16 cellular contexts compared by ENCODE assay signal in the genomic region with DNA sequence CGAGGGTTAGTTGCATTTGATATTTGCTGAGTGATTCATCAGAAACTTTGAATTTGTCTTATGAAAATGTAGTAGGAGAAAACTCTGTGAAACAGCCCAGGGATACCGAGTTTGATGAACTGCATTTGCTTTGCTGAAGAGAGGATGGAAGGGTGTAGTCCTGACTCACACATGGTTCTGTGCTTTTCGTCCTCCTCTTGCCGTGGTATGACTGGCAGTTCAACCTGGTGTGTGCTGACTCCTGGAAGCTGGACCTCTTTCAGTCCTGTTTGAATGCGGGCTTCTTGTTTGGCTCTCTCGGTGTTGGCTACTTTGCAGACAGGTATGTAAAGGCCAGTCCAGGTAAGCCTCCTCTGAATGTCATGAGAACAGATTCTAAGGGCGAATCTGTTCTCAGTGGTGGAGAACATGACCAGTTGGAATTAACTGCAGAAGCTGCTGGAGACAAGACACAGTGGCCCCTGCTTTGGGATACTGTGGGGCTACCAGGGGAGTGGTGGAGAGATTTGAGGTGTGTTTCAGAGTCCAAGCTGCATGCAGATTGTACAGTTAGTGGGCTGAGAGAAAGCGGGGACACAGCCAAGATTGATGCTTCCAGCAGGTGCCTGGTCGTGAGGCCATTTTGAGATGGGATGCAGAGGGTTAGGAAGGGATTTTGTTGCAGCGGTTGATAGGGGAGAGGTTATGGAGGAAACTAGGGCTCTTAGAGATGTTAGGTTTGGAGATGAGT. TPM values are rescaled to one million over a fixed set of nuclear protein-coding genes. Genes with fewer than 3 reads are reported as not detected.
"Had no signal": no experiment of that assay in that cellular context is flagged by ENCODE, and none has a peak within 500 bp of the region (broad histone marks: within the 10 kb centered on the region; RNA-seq: fewer than 3 reads in every experiment).

No MANE protein-coding gene starts in this region.

- H3K4me3 Mint-ChIP-seq: activated CD8-positive, alpha-beta memory T cell treated with anti-CD3 and anti-CD28 coated beads, Interleukin-2, amount 10 ng/mL, durations not matched to agents 7 days and 5 days; activated naive CD8-positive, alpha-beta T cell; dendritic cell treated with granulocyte-macrophage colony-stimulating factor and Interleukin-4, amounts not matched to agents 40 ng/mL and 50 ng/mL, for 4 days; naive thymus-derived CD4-positive, alpha-beta T cell; type B pancreatic cell had no signal

- H3K4me1 Mint-ChIP-seq: activated CD8-positive, alpha-beta memory T cell treated with anti-CD3 and anti-CD28 coated beads, Interleukin-2, amount 10 ng/mL, durations not matched to agents 7 days and 5 days; naive thymus-derived CD4-positive, alpha-beta T cell had no signal

- H3K9me3 Mint-ChIP-seq: dendritic cell treated with granulocyte-macrophage colony-stimulating factor and Interleukin-4, amounts not matched to agents 40 ng/mL and 50 ng/mL, for 4 days; naive thymus-derived CD4-positive, alpha-beta T cell; type B pancreatic cell had no signal

- FAIRE-seq: bronchial epithelial cell had no signal

- H3K27ac Mint-ChIP-seq: activated CD8-positive, alpha-beta memory T cell treated with anti-CD3 and anti-CD28 coated beads, Interleukin-2, amount 10 ng/mL, durations not matched to agents 7 days and 5 days; activated naive CD8-positive, alpha-beta T cell; dendritic cell treated with granulocyte-macrophage colony-stimulating factor and Interleukin-4, amounts not matched to agents 40 ng/mL and 50 ng/mL, for 4 days; type B pancreatic cell had no signal

- H3K27ac ChIP-seq: neutrophil, testis had no signal

- ATAC-seq: activated CD8-positive, alpha-beta memory T cell treated with anti-CD3 and anti-CD28 coated beads, Interleukin-2, amount 10 ng/mL, durations not matched to agents 7 days and 5 days; left ventricle myocardium superior; naive thymus-derived CD4-positive, alpha-beta T cell had no signal

- H3K36me3 ChIP-seq: neutrophil had no signal

- DNase-seq: activated CD8-positive, alpha-beta memory T cell treated with anti-CD3 and anti-CD28 coated beads, Interleukin-2, amount 10 ng/mL, durations not matched to agents 7 days and 5 days; activated gamma-delta T cell; activated T-cell treated with anti-CD3 and anti-CD28 coated beads, Interleukin-2, amount 50 U/mL, for 1 hour; effector memory CD4-positive, alpha-beta T cell; left ventricle myocardium superior; mesenchymal stem cell; naive thymus-derived CD4-positive, alpha-beta T cell; SHP77 treated with DMSO at 0.1 percent for 48 hours; T1000; testis had no signal

- H3K36me3 Mint-ChIP-seq: activated CD8-positive, alpha-beta memory T cell treated with anti-CD3 and anti-CD28 coated beads, Interleukin-2, amount 10 ng/mL, durations not matched to agents 7 days and 5 days; activated naive CD8-positive, alpha-beta T cell had no signal

- H3K4me3 ChIP-seq: testis had no signal

- H3K4me1 ChIP-seq: testis had no signal

- H3K9me3 ChIP-seq: neutrophil, testis had no signal

- H3K27me3 ChIP-seq: testis had no signal

- H3K27me3 Mint-ChIP-seq: activated CD8-positive, alpha-beta memory T cell treated with anti-CD3 and anti-CD28 coated beads, Interleukin-2, amount 10 ng/mL, durations not matched to agents 7 days and 5 days; activated naive CD8-positive, alpha-beta T cell; naive thymus-derived CD4-positive, alpha-beta T cell; type B pancreatic cell had no signal

RNA-seq across cellular contexts. Expression of a gene that starts 8.4 kb away (rescaled TPM):
- total RNA-seq: glomerular endothelial cell had no signal
- polyA plus RNA-seq: naive thymus-derived CD4-positive, alpha-beta T cell had no signal
